In the genomic region with DNA sequence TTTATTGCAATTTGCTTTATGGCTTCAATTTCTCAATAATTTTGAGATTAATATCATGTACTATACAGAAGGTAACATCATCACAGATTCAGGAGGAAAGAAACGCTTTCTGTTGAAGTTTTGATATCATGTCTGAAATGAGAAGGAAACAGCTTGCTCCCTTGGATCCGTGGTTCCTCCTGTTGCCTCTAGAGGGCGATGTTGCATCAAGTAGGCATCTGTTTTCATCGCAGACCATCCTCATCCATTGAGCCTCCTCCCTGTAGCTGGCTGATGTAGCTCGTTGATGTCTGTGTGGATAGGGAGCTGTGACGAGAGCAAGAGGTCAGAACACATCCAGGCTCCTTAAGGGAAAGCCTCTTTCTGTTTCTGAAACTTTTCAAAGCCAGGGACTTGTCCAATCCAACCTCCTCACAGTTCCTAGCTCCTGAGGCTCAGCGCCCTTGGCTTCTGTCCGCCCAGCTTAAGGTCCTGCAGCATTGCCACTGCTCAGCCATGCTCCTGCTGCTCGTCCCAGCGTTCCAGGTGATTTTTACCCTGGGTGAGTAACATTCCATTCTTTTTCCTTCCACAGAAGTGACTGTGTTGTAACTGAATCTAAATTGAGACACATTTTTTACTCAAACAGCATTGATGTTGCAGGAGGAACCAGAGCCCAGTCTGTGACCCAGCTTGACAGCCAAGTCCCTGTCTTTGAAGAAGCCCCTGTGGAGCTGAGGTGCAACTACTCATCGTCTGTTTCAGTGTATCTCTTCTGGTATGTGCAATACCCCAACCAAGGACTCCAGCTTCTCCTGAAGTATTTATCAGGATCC, we compare ENCODE assay signal across 1 cellular context.
TF ChIP-seq lines count a peak whose summit lies in the region.

No MANE protein-coding gene starts in this region.

TF ChIP-seq in HepG2, 621 proteins besides CTCF, POLR2A, EP300 and RAD21 (continued from another document):
- TF ChIP-seq, protein P1, sequence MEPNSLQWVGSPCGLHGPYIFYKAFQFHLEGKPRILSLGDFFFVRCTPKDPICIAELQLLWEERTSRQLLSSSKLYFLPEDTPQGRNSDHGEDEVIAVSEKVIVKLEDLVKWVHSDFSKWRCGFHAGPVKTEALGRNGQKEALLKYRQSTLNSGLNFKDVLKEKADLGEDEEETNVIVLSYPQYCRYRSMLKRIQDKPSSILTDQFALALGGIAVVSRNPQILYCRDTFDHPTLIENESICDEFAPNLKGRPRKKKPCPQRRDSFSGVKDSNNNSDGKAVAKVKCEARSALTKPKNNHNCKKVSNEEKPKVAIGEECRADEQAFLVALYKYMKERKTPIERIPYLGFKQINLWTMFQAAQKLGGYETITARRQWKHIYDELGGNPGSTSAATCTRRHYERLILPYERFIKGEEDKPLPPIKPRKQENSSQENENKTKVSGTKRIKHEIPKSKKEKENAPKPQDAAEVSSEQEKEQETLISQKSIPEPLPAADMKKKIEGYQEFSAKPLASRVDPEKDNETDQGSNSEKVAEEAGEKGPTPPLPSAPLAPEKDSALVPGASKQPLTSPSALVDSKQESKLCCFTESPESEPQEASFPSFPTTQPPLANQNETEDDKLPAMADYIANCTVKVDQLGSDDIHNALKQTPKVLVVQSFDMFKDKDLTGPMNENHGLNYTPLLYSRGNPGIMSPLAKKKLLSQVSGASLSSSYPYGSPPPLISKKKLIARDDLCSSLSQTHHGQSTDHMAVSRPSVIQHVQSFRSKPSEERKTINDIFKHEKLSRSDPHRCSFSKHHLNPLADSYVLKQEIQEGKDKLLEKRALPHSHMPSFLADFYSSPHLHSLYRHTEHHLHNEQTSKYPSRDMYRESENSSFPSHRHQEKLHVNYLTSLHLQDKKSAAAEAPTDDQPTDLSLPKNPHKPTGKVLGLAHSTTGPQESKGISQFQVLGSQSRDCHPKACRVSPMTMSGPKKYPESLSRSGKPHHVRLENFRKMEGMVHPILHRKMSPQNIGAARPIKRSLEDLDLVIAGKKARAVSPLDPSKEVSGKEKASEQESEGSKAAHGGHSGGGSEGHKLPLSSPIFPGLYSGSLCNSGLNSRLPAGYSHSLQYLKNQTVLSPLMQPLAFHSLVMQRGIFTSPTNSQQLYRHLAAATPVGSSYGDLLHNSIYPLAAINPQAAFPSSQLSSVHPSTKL (CRISPR knock-in tag; IDR thresholded peaks at IDR 0.05) = no peak
- TF ChIP-seq RORA (CRISPR knock-in tag; IDR thresholded peaks at IDR 0.05) = no peak
TF ChIP-seq in HepG2: peak in this region for 5.
